Comparison of ENCODE assay signal across 21 cellular contexts in the genomic region with DNA sequence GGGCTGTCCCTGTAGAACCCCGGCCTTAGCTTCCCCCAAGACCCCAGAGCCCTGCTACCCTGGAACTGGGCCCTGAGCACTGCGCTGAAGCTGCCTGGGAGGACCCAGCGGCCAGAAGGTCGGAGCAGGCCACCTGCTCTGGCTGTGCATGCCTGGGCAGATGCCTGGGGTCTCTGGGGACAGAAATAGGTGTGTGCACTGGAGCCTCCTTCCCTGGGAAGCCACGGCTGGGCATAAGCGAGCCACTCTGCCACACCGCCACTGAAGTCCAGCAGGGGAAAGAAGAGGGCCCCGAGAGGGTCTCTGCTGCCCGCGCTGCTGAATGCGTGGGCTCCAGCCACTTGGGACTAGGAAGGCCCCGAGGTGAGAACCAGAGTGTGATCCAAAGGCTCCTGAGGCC. TPM values are rescaled to one million over a fixed set of nuclear protein-coding genes. Genes with fewer than 3 reads are reported as not detected.
DNase-seq lines count a peak whose midpoint lies in the region; ATAC-seq, FAIRE-seq and TF ChIP-seq lines count a peak whose summit lies in the region.
"Had no signal": no experiment of that assay in that cellular context is flagged by ENCODE, and none has a peak within 500 bp of the region (broad histone marks: within the 10 kb centered on the region; RNA-seq: fewer than 3 reads in every experiment).

No MANE protein-coding gene starts in this region.

- H3K9me3 ChIP-seq in mammary epithelial cell (replicated peaks; ENCODE audit: insufficient read depth, low read length) (no peaks in the 10 kb centered on the region), breast epithelium (no peaks in the 10 kb centered on the region), PC-3 (ENCODE audit: low read length) (no peaks in the 10 kb centered on the region), keratinocyte (ENCODE audit: control insufficient read depth, low read depth, low read length) (no peaks in the 10 kb centered on the region), spleen (no peaks in the 10 kb centered on the region)

- H3K4me3 ChIP-seq in mammary epithelial cell (replicated peaks in 1 of 3; ENCODE audit: insufficient read depth in 1 of 3, low read depth in 2 of 3, low read length in 3 of 3) = no peak overlapping the region
- no peak overlapping the region for H3K4me3 ChIP-seq in breast epithelium
- H3K4me3 ChIP-seq in PC-3 (ENCODE audit: low read length) = no peak overlapping the region
- no peak overlapping the region for H3K4me3 ChIP-seq in keratinocyte (ENCODE audit: control insufficient read depth in 2 of 3, extremely low read depth in 1 of 3, insufficient read depth in 2 of 3, low read depth in 1 of 3, low read length in 3 of 3)
- H3K4me3 ChIP-seq in spleen = no peak overlapping the region
- H3K4me3 ChIP-seq: GM12878, SK-N-MC had no signal

- peaks cover 24% of the 10 kb centered on the region for H3K27me3 ChIP-seq in mammary epithelial cell (ENCODE audit: insufficient read depth, low read length)
- peaks cover 5 to 69% of the 10 kb centered on the region in 2 donors for H3K27me3 ChIP-seq in breast epithelium
- H3K27me3 ChIP-seq in PC-3 (ENCODE audit: low read length) = no peaks in the 10 kb centered on the region
- peaks cover 48% of the 10 kb centered on the region for H3K27me3 ChIP-seq in keratinocyte (ENCODE audit: control insufficient read depth, extremely low read depth, insufficient read depth, low read length)
- peaks cover 9 to 100% (median 82%) of the 10 kb centered on the region in 7 donors for H3K27me3 ChIP-seq in spleen (replicated peaks in 1 of 7)

- H4K20me1 ChIP-seq in mammary epithelial cell (ENCODE audit: insufficient read depth, low read length) = no peaks in the 10 kb centered on the region
- H4K20me1 ChIP-seq in PC-3 (ENCODE audit: low read length) = no peaks in the 10 kb centered on the region
- H4K20me1 ChIP-seq in keratinocyte (ENCODE audit: control insufficient read depth, extremely low read depth, insufficient read depth, low read length) = no peaks in the 10 kb centered on the region

- H3K27ac ChIP-seq in mammary epithelial cell (ENCODE audit: insufficient read depth, low read depth, low read length) = no peak overlapping the region
- H3K27ac ChIP-seq in breast epithelium = no peak overlapping the region
- no peak overlapping the region for H3K27ac ChIP-seq in PC-3 (ENCODE audit: low read length)
- no peak overlapping the region for H3K27ac ChIP-seq in keratinocyte (ENCODE audit: control insufficient read depth, insufficient read depth, low read length)
- no peak overlapping the region for H3K27ac ChIP-seq in spleen
- H3K27ac ChIP-seq: SK-N-MC had no signal

- H3F3A ChIP-seq in PC-3 (ENCODE audit: low read length, unreplicated experiment) = no peaks in the 10 kb centered on the region

- POLR2A ChIA-PET in PC-3 (lab: Charles Lee; ENCODE audit: unreplicated experiment) = no interaction called here

- FAIRE-seq in keratinocyte (lab: Jason Lieb, UNC) = no peak
- FAIRE-seq: GM12878, GM18507, H54 had no signal

- 0 out of 2 replicates have a peak, but pooled peaks have one; percentile 4 for ATAC-seq in PC-3
- no peak for ATAC-seq in GM21423 (IDR thresholded peaks at IDR 0.05; ENCODE audit: unreplicated experiment)
- ATAC-seq: GM12878 had no signal

- intact Hi-C loops in mammary epithelial cell (cut with micrococcal nuclease) = no loop called here
- intact Hi-C loops in breast epithelium (cut with DNase I; ENCODE audit: low total_unique reads) = no loop called here
- intact Hi-C loops in PC-3 (cut with micrococcal nuclease) = no loop called here
- intact Hi-C loops in spleen (cut with DNase I; ENCODE audit: low total_unique reads) = no loop called here

- H2AFZ ChIP-seq in mammary epithelial cell (ENCODE audit: low read depth, low read length) (peak overlapping the region; percentile 85), PC-3 (ENCODE audit: low read length) (no peak overlapping the region), keratinocyte (ENCODE audit: control insufficient read depth, low read length) (no peak overlapping the region)

- no peaks in the 10 kb centered on the region for H3K9me1 ChIP-seq in keratinocyte (ENCODE audit: control insufficient read depth, extremely low read depth, insufficient read depth, low read length)

- no peaks in the 10 kb centered on the region for H3K9me2 ChIP-seq in PC-3 (replicated peaks; ENCODE audit: low read length)

- CTCF ChIA-PET in mammary epithelial cell (lab: Charles Lee; ENCODE audit: low non-redundant PET) (no interaction called here), PC-3 (lab: Charles Lee) (no interaction called here)

- dilution Hi-C loops in mammary epithelial cell (cut with HindIII; ENCODE audit: low sequenced_read_pairs) (no loop called here), keratinocyte (cut with MboI; ENCODE audit: extremely low pct_ligation_motif_present, low sequenced_read_pairs) (no loop called here)

- TF ChIP-seq CTCF in mammary epithelial cell (conservative IDR thresholded peaks at IDR 0.05 in 1 of 2, IDR thresholded peaks at IDR 0.05 in 1 of 2; ENCODE audit: extremely low read depth in 1 of 2, insufficient read depth in 1 of 2, low read depth in 1 of 2, low read length in 2 of 2) (no peak), breast epithelium (IDR thresholded peaks at IDR 0.05) (no peak), PC-3 (conservative IDR thresholded peaks at IDR 0.05; ENCODE audit: low read depth, low read length) (no peak), keratinocyte (optimal IDR thresholded peaks at IDR 0.05 in 1 of 3, IDR thresholded peaks at IDR 0.05 in 1 of 3, conservative IDR thresholded peaks at IDR 0.05 in 1 of 3; ENCODE audit: extremely low read depth in 1 of 3, insufficient read depth in 2 of 3, low read length in 3 of 3) (no peak), spleen (IDR thresholded peaks at IDR 0.05 in 8 of 11, conservative IDR thresholded peaks at IDR 0.05 in 3 of 11) (no peak)

- H3K36me3 ChIP-seq in mammary epithelial cell (ENCODE audit: insufficient read depth, low read length) (no peaks in the 10 kb centered on the region), breast epithelium (no peaks in the 10 kb centered on the region), PC-3 (ENCODE audit: low read depth, low read length) (no peaks in the 10 kb centered on the region), keratinocyte (ENCODE audit: control insufficient read depth in 2 of 2, extremely low read depth in 1 of 2, insufficient read depth in 2 of 2, low read length in 2 of 2) (no peaks in the 10 kb centered on the region), spleen (no peaks in the 10 kb centered on the region)

- H3K9ac ChIP-seq in mammary epithelial cell (ENCODE audit: insufficient read depth, low read length) = no peak overlapping the region
- H3K9ac ChIP-seq in PC-3 (ENCODE audit: low read length) = no peak overlapping the region
- H3K9ac ChIP-seq in keratinocyte (ENCODE audit: control insufficient read depth, extremely low read depth, insufficient read depth, low read length) = no peak overlapping the region

- no peak for TF ChIP-seq POLR2A in breast epithelium (IDR thresholded peaks at IDR 0.05)
- no peak for TF ChIP-seq POLR2A in spleen (IDR thresholded peaks at IDR 0.05)

- H3K4me2 ChIP-seq in mammary epithelial cell (ENCODE audit: insufficient read depth, low read depth, low read length) (no peak overlapping the region), PC-3 (ENCODE audit: low read length) (no peak overlapping the region), keratinocyte (ENCODE audit: control insufficient read depth, extremely low read depth, insufficient read depth, low read depth, low read length) (peak overlapping the region; percentile 64)

- no TSS peak for BruUV-seq in mammary epithelial cell (replicated peaks; lab: Mats Ljungman, UMichigan)
- BruUV-seq in PC-3 (replicated peaks; lab: Mats Ljungman, UMichigan) = no TSS peak

- WGBS in mammary epithelial cell (ENCODE audit: low coverage, missing lambda C conversion rate) = 96% methylated on average over 9 of the region's 12 CpGs
- WGBS in spleen, 5 donors = 62 to 73% (median 67%) methylated on average over 9 to 12 of the region's 12 CpGs

- DNase-seq in mammary epithelial cell (no peak), breast epithelium (ENCODE audit: low spot score in 2 of 2) (no peak), PC-3 (no peak), keratinocyte (ENCODE audit: low read depth, low spot score) (no peak), spleen (peak; percentile 58), OCI-M2 (lab: John Stamatoyannopoulos, UW; ENCODE audit: unreplicated experiment) (no peak), globus pallidus (ENCODE audit: low spot score) (no peak)
- DNase-seq: CD4-positive, alpha-beta memory T cell; DMS53; EL; MM.1S; NCI-H1092; NCI-H146; NCI-H2029 treated with DMSO at 0.1 percent for 48 hours; NCI-H446 treated with DMSO at 0.1 percent for 48 hours; SHP77 had no signal

- H3K4me1 ChIP-seq in mammary epithelial cell (ENCODE audit: insufficient read depth, low read length) (peaks cover 19% of the 10 kb centered on the region), breast epithelium (peaks cover 5 to 8% of the 10 kb centered on the region in 2 donors), PC-3 (ENCODE audit: insufficient read depth, low read length) (no peaks in the 10 kb centered on the region), keratinocyte (ENCODE audit: control insufficient read depth, extremely low read depth, insufficient read depth, low read length) (peaks cover 20% of the 10 kb centered on the region), spleen (peaks cover 10 to 51% (median 33%) of the 10 kb centered on the region in 6 donors)

- no peaks in the 10 kb centered on the region for H3K79me2 ChIP-seq in mammary epithelial cell (ENCODE audit: insufficient read depth, low read length)
- H3K79me2 ChIP-seq in PC-3 (ENCODE audit: low read length) = peaks cover 20% of the 10 kb centered on the region
- H3K79me2 ChIP-seq in keratinocyte (ENCODE audit: control insufficient read depth, insufficient read depth, low read length) = no peaks in the 10 kb centered on the region

- in situ Hi-C loops in mammary epithelial cell (cut with MboI; ENCODE audit: low sequenced_read_pairs in 2 of 2) = no loop called here

RNA-seq across cellular contexts. Expression of a gene that starts 6.7 kb away (rescaled TPM):
- total RNA-seq in mammary epithelial cell = under 1 TPM; 0.17 to 0.38 TPM
- not detected for polyA plus RNA-seq in mammary epithelial cell
- polyA minus RNA-seq in mammary epithelial cell = not detected
- not detected for total RNA-seq in breast epithelium
- total RNA-seq in PC-3 (2014; rRNA removed) = 30.5 and 40.5 TPM in 2 replicates
- polyA plus RNA-seq in keratinocyte = 0.13 to 0.69 TPM (median 0.17 TPM) in 3 replicates
- not detected for polyA plus RNA-seq in keratinocyte (2011; ENCODE audit: low read depth)
- 0.07 and 0.23 TPM in 2 replicates for polyA plus RNA-seq in keratinocyte (2011; cell fraction: cytosol; rRNA removed)
- polyA plus RNA-seq in keratinocyte (2011; cell fraction: nucleus; rRNA removed) = 0.15 and 0.24 TPM in 2 replicates
- polyA plus RNA-seq in keratinocyte (2012; ENCODE audit: low replicate concordance) = 0.13 and 0.84 TPM in 2 replicates
- 0.32 TPM in 1 of 3 replicates, not detected in the others for polyA minus RNA-seq in keratinocyte
- not detected for polyA minus RNA-seq in keratinocyte (2011; cell fraction: cytosol; rRNA and poly(A)+ RNA removed)
- polyA minus RNA-seq in keratinocyte (2011; cell fraction: nucleus; rRNA and poly(A)+ RNA removed) = not detected in 2 replicates
- total RNA-seq in spleen = under 1 TPM in 1 of 7 donors, not detected in 6; 0.69 TPM
- not detected for polyA plus RNA-seq in spleen
- total RNA-seq: CD4-positive, alpha-beta memory T cell; GM12878 had no signal
- polyA plus RNA-seq: CD4-positive, alpha-beta memory T cell; GM12878 had no signal

Comparison
In these comparisons a context has a peak if more than half of its experiments do, and no peak if none do; other contexts are left out.
1. RNA of a gene that starts 6.7 kb away (total RNA-seq): 30.5 to 40.5 TPM in PC-3; 0.17 to 0.38 TPM in mammary epithelial cell, not detected in breast epithelium and 0.69 TPM in spleen; every median in the first group is over 10 times any median in the second.